ENCODE assay signal across 17 cellular contexts in genomic region chr4:139522457-139522856, GRCh38. TPM values are rescaled to one million over a fixed set of nuclear protein-coding genes. Genes with fewer than 3 reads are reported as not detected.
A peak's percentile ranks its signal among the peaks of the same experiment; 100 is the strongest.
DNase-seq lines count a peak whose midpoint lies in the region; ATAC-seq, FAIRE-seq and TF ChIP-seq lines count a peak whose summit lies in the region.
"Had no signal": no experiment of that assay in that cellular context is flagged by ENCODE, and none has a peak within 500 bp of the region (broad histone marks: within the 10 kb centered on the region; RNA-seq: fewer than 3 reads in every experiment).

No MANE protein-coding gene starts in this region.

- H3K36me3 ChIP-seq in HepG2 (replicated peaks in 1 of 2; ENCODE audit: control insufficient read depth in 1 of 2, insufficient read depth in 2 of 2, low read length in 2 of 2) (no peaks in the 10 kb centered on the region), right lobe of liver (peaks cover 0 to 48% (median 21%) of the 10 kb centered on the region in 4 donors)

- ATAC-seq in HepG2 (peak; percentile 90), right lobe of liver (no peak), HG03442 (IDR thresholded peaks at IDR 0.05; ENCODE audit: unreplicated experiment) (peak; percentile 28), GM18511 (IDR thresholded peaks at IDR 0.05; ENCODE audit: unreplicated experiment) (no peak)
- ATAC-seq: activated CD8-positive, alpha-beta T cell treated with anti-CD3 and anti-CD28 coated beads for 36 hours; stimulated activated effector memory CD8-positive, alpha-beta T cell treated with anti-CD3 and anti-CD28 coated beads, Interleukin-12 subunit alpha, Interleukin-12 subunit beta, amount 100 ng/mL, for 72 hours had no signal

- BruUV-seq in HepG2 (replicated peaks; lab: Mats Ljungman, UMichigan): no TSS peak

- H3K27me3 ChIP-seq in HepG2 (ENCODE audit: control insufficient read depth in 1 of 2, insufficient read depth in 2 of 2, low read length in 2 of 2): no peaks in the 10 kb centered on the region; a peak in 1 of 5 replicates
- H3K27me3 ChIP-seq in right lobe of liver: no peaks in the 10 kb centered on the region

- H3K9me3 ChIP-seq in HepG2 (ENCODE audit: low read length): no peaks in the 10 kb centered on the region
- no peaks in the 10 kb centered on the region for H3K9me3 ChIP-seq in right lobe of liver
- H3K9me3 ChIP-seq: mucosa of descending colon had no signal

- H3K4me1 Mint-ChIP-seq in type B pancreatic cell (ENCODE audit: unreplicated experiment): peaks cover 9% of the 10 kb centered on the region
- H3K4me1 Mint-ChIP-seq in chondrocyte (ENCODE audit: low read depth): peaks cover 5% of the 10 kb centered on the region

- 26% methylated on average over 4 of the region's 4 CpGs for WGBS in HepG2 (ENCODE audit: low lambda C conversion rate)
- 78% methylated on average over 2 of the region's 4 CpGs for WGBS in right lobe of liver (ENCODE audit: insufficient coverage, low coverage, low lambda C conversion rate, missing lambda C conversion rate)

- no peak for FAIRE-seq in HepG2 (lab: Jason Lieb, UNC)
- FAIRE-seq: astrocyte had no signal

- no peaks in the 10 kb centered on the region for H3K79me2 ChIP-seq in HepG2 (ENCODE audit: insufficient read depth, low read length)

- H3K9ac ChIP-seq in HepG2 (ENCODE audit: insufficient read depth, low read depth, low read length): no peak overlapping the region

- no peaks in the 10 kb centered on the region for H4K20me1 ChIP-seq in HepG2 (ENCODE audit: insufficient read depth, low read length)

- POLR2A ChIA-PET in HepG2 (lab: Yijun Ruan, JAX): no interaction called here

- H3K4me2 ChIP-seq in HepG2 (ENCODE audit: low read depth, low read length): no peak overlapping the region

- TF ChIP-seq RAD21 in HepG2 (CRISPR knock-in tag; IDR thresholded peaks at IDR 0.05): no peak

- H2AFZ ChIP-seq in HepG2 (ENCODE audit: low read length): no peak overlapping the region

- no peaks in the 10 kb centered on the region for H3K9me3 Mint-ChIP-seq in type B pancreatic cell
- no peaks in the 10 kb centered on the region for H3K9me3 Mint-ChIP-seq in chondrocyte (ENCODE audit: low read depth)
- H3K9me3 Mint-ChIP-seq: activated CD8-positive, alpha-beta T cell treated with anti-CD3 and anti-CD28 coated beads for 36 hours; stimulated activated effector memory CD8-positive, alpha-beta T cell treated with anti-CD3 and anti-CD28 coated beads, Interleukin-12 subunit alpha, Interleukin-12 subunit beta, amount 100 ng/mL, for 72 hours had no signal

- DNase-seq in HepG2 (ENCODE audit: low spot score) (peak; percentile 5), right lobe of liver (no peak), globus pallidus (ENCODE audit: low spot score) (peak; percentile 41), type B pancreatic cell (ENCODE audit: extremely low spot score, unreplicated experiment) (no peak), NCI-H1694 (lab: John Stamatoyannopoulos, UW) (no peak), chondrocyte (ENCODE audit: low spot score) (no peak)
- DNase-seq: ACHN; activated CD8-positive, alpha-beta T cell treated with anti-CD3 and anti-CD28 coated beads for 36 hours; activated effector memory CD4-positive, alpha-beta T cell treated with Interleukin-2 at 50 U/mL for 16 hours; NCI-H510A; T1000 had no signal

- H3K4me1 ChIP-seq in HepG2 (ENCODE audit: insufficient read depth, low read length) (0 out of 2 replicates have a peak, but pooled peaks cover 7% of the 10 kb centered on the region), right lobe of liver (no peaks in the 10 kb centered on the region)

- H3K4me3 ChIP-seq in HepG2 (replicated peaks in 1 of 3; ENCODE audit: insufficient read depth in 1 of 3, low read depth in 2 of 3, low read length in 3 of 3) (no peak overlapping the region), right lobe of liver (no peak overlapping the region)
- H3K4me3 ChIP-seq: mucosa of descending colon had no signal

- in situ Hi-C loops in HepG2 (cut with HindIII; ENCODE audit: extremely low pct_ligation_motif_present, low pct_unique_long_range_greater_than_20kb): no loop called here

- CTCF ChIA-PET in HepG2 (lab: Yijun Ruan, JAX; ENCODE audit: low intra/inter-chr PET ratio, low total read pairs): no interaction called here

- H3K27ac ChIP-seq in HepG2 (ENCODE audit: extremely low read length, insufficient read depth, low read length): no peak overlapping the region
- H3K27ac ChIP-seq in right lobe of liver: no peak overlapping the region

- H3K36me3 Mint-ChIP-seq in type B pancreatic cell: peaks cover 40% of the 10 kb centered on the region
- peaks cover 30% of the 10 kb centered on the region for H3K36me3 Mint-ChIP-seq in chondrocyte (ENCODE audit: low read depth)

- intact Hi-C loops in HepG2 (cut with micrococcal nuclease; ENCODE audit: unreplicated experiment) (no loop called here), right lobe of liver (cut with DNase I) (no loop called here)

- TF ChIP-seq EP300 in HepG2 (IDR thresholded peaks at IDR 0.05; ENCODE audit: low read depth in 2 of 2, low read length in 2 of 2) (no peak), HepG2 (CRISPR knock-in tag; IDR thresholded peaks at IDR 0.05; ENCODE audit: borderline replicate concordance) (no peak)

- no peak for TF ChIP-seq CTCF in HepG2 (CRISPR knock-in tag; IDR thresholded peaks at IDR 0.05)
- no peak for TF ChIP-seq CTCF in right lobe of liver (IDR thresholded peaks at IDR 0.05)
- peak; percentile 66 for TF ChIP-seq CTCF in type B pancreatic cell (conservative IDR thresholded peaks at IDR 0.05)
- no peak for TF ChIP-seq CTCF in chondrocyte (IDR thresholded peaks at IDR 0.05)

- TF ChIP-seq POLR2A in HepG2 (IDR thresholded peaks at IDR 0.05; ENCODE audit: insufficient read depth in 1 of 2, low read depth in 2 of 2, low read length in 2 of 2) (no peak), right lobe of liver (IDR thresholded peaks at IDR 0.05) (no peak)

- H3K27ac Mint-ChIP-seq in type B pancreatic cell (no peak overlapping the region), chondrocyte (ENCODE audit: unreplicated experiment) (no peak overlapping the region)
- H3K27ac Mint-ChIP-seq: activated CD8-positive, alpha-beta T cell treated with anti-CD3 and anti-CD28 coated beads for 36 hours; progenitor cell of endocrine pancreas; stimulated activated effector memory CD8-positive, alpha-beta T cell treated with anti-CD3 and anti-CD28 coated beads, Interleukin-12 subunit alpha, Interleukin-12 subunit beta, amount 100 ng/mL, for 72 hours had no signal

- H3K27me3 Mint-ChIP-seq in type B pancreatic cell: no peaks in the 10 kb centered on the region
- H3K27me3 Mint-ChIP-seq in chondrocyte (ENCODE audit: low read depth): no peaks in the 10 kb centered on the region
- H3K27me3 Mint-ChIP-seq: activated CD8-positive, alpha-beta T cell treated with anti-CD3 and anti-CD28 coated beads for 36 hours; progenitor cell of endocrine pancreas had no signal

- H3K4me3 Mint-ChIP-seq in type B pancreatic cell (no peak overlapping the region), chondrocyte (ENCODE audit: unreplicated experiment) (no peak overlapping the region)
- H3K4me3 Mint-ChIP-seq: activated CD8-positive, alpha-beta T cell treated with anti-CD3 and anti-CD28 coated beads for 36 hours; stimulated activated effector memory CD8-positive, alpha-beta T cell treated with anti-CD3 and anti-CD28 coated beads, Interleukin-12 subunit alpha, Interleukin-12 subunit beta, amount 100 ng/mL, for 72 hours had no signal

TF ChIP-seq in HepG2, 621 proteins besides CTCF, POLR2A, EP300 and RAD21 (continues in another document):
- TF ChIP-seq THAP8 (CRISPR knock-in tag; IDR thresholded peaks at IDR 0.05; ENCODE audit: borderline replicate concordance) (no peak), ZNF121 (CRISPR knock-in tag; IDR thresholded peaks at IDR 0.05) (no peak), SMC3 (IDR thresholded peaks at IDR 0.05; ENCODE audit: low read length) (no peak), SKI (IDR thresholded peaks at IDR 0.05; ENCODE audit: partially characterized antibody) (no peak), DDIT3 (CRISPR knock-in tag; IDR thresholded peaks at IDR 0.05) (no peak)

RNA-seq across cellular contexts. Expression of gene SETD7, which starts 33.6 kb away (rescaled TPM):
- 0.22 and 0.48 TPM in 2 replicates for total RNA-seq in HepG2 (2016; rRNA removed; fragmentation: Illumina TruSeq; extraction: Trizol)
- total RNA-seq in HepG2 (2016; cell fraction: cytosol; rRNA removed; fragmentation: Illumina TruSeq; extraction: Trizol; ENCODE audit: low read depth): 0.09 TPM in 1 of 2 replicates, not detected in the other
- total RNA-seq in HepG2 (2016; cell fraction: insoluble cytoplasmic fraction; rRNA removed; fragmentation: Illumina TruSeq; extraction: Trizol): 0.26 and 0.46 TPM in 2 replicates
- total RNA-seq in HepG2 (2016; cell fraction: membrane; rRNA removed; fragmentation: Illumina TruSeq; extraction: Trizol): 0.09 and 0.14 TPM in 2 replicates
- 0.25 and 0.28 TPM in 2 replicates for total RNA-seq in HepG2 (2016; cell fraction: nucleus; rRNA removed; fragmentation: Illumina TruSeq; extraction: Trizol)
- polyA plus RNA-seq in HepG2 (2011; rRNA removed): 0.08 and 0.13 TPM in 2 replicates
- 0.07 and 0.14 TPM in 2 replicates for polyA plus RNA-seq in HepG2 (2011; cell fraction: cytosol; rRNA removed)
- 0.21 TPM in 2 replicates for polyA plus RNA-seq in HepG2 (2011; cell fraction: nucleus; rRNA removed)
- polyA plus RNA-seq in HepG2 (2012): 0.21 and 0.28 TPM in 2 replicates
- polyA plus RNA-seq in HepG2 (2016; cell fraction: cytosol; fragmentation: Illumina TruSeq; extraction: Trizol; ENCODE audit: low read depth): 0.05 TPM in 1 of 2 replicates, not detected in the other
- 0.26 and 0.27 TPM in 2 replicates for polyA plus RNA-seq in HepG2 (2016; cell fraction: insoluble cytoplasmic fraction; fragmentation: Illumina TruSeq; extraction: Trizol; ENCODE audit: low read depth)
- 0.06 and 0.10 TPM in 2 replicates for polyA plus RNA-seq in HepG2 (2016; cell fraction: membrane; fragmentation: Illumina TruSeq; extraction: Trizol; ENCODE audit: low read depth)
- polyA plus RNA-seq in HepG2 (2016; cell fraction: nucleus; fragmentation: Illumina TruSeq; extraction: Trizol; ENCODE audit: insufficient read depth, low read depth): 0.15 and 0.24 TPM in 2 replicates
- polyA minus RNA-seq in HepG2 (2011; rRNA and poly(A)+ RNA removed; ENCODE audit: low replicate concordance): 0.24 and 48.0 TPM in 2 replicates
- 0.30 and 0.44 TPM in 2 replicates for polyA minus RNA-seq in HepG2 (2011; cell fraction: cytosol; rRNA and poly(A)+ RNA removed)
- polyA minus RNA-seq in HepG2 (2011; cell fraction: nucleus; rRNA and poly(A)+ RNA removed): 0.25 and 0.26 TPM in 2 replicates
- total RNA-seq in right lobe of liver: 10 to 100 TPM; 31.6 to 53.7 (median 45.4) TPM
- total RNA-seq in type B pancreatic cell (ENCODE audit: low replicate concordance): 17.0 and 28.2 TPM in 2 replicates
- total RNA-seq in chondrocyte: 56.0 to 63.6 TPM (median 56.3 TPM) in 3 replicates

Comparison
In these comparisons a context has a peak if more than half of its experiments do, and no peak if none do; other contexts are left out.
1. ATAC-seq: peak in HepG2 (single experiment) and HG03442 (single experiment); none in right lobe of liver (0 of 4) and GM18511 (single experiment).
2. DNase-seq: peak in HepG2 (single experiment) and globus pallidus (single experiment); none in right lobe of liver (0 of 3), type B pancreatic cell (single experiment), NCI-H1694 (single experiment) and chondrocyte (single experiment).
3. RNA of gene SETD7, which starts 33.6 kb away (total RNA-seq): 56.0 to 63.6 TPM in chondrocyte, 31.6 to 53.7 TPM in right lobe of liver and 17.0 to 28.2 TPM in type B pancreatic cell; 0.09 to 0.48 TPM in HepG2; every median in the first group is over 10 times any median in the second.